In genomic region chr17:50199651-50200446, GRCh38 we compare ENCODE assay signal across 8 cellular contexts. TPM values are rescaled to one million over a fixed set of nuclear protein-coding genes. Genes with fewer than 3 reads are reported as not detected.
A peak's percentile ranks its signal among the peaks of the same experiment; 100 is the strongest.
DNase-seq lines count a peak whose midpoint lies in the region; ATAC-seq, FAIRE-seq and TF ChIP-seq lines count a peak whose summit lies in the region.

No MANE protein-coding gene starts in this region.

- no peaks in the 10 kb centered on the region for H3K9me2 ChIP-seq in SK-N-SH

- no peaks in the 10 kb centered on the region for H3K36me3 Mint-ChIP-seq in activated naive CD4-positive, alpha-beta T cell treated with anti-CD3 and anti-CD28 coated beads, Interleukin-2, amount 50 U/mL, for 72 hours

- TF ChIP-seq RAD21 in A549 (conservative IDR thresholded peaks at IDR 0.05 in 1 of 2, IDR thresholded peaks at IDR 0.05 in 1 of 2): no peak
- TF ChIP-seq RAD21 in SK-N-SH (IDR thresholded peaks at IDR 0.05; ENCODE audit: low read length): no peak

- DNase-seq in A549 (ENCODE audit: low read depth in 1 of 2, low spot score in 1 of 2) (peak; percentile 91 to 96), Kasumi-1 (lab: John Stamatoyannopoulos, UW) (peak; percentile 70 to 77), SK-N-SH (peak; percentile 89), cardiac muscle cell (ENCODE audit: low read depth in 1 of 2, low spot score in 1 of 2) (peak; percentile 93 to 99), posterior vena cava (ENCODE audit: low spot score) (peak; percentile 96)
- DNase-seq in activated naive CD4-positive, alpha-beta T cell treated with anti-CD3 and anti-CD28 coated beads, Interleukin-2, amount 50 U/mL, for 72 hours (ENCODE audit: low spot score in 2 of 2): peak in 1 of 2 donors; percentile 48

- intact Hi-C loops in posterior vena cava (cut with DNase I): loop anchor here (1.0 to 2.0 kb wide), 2 partner anchors 50 to 73 kb away; partner anchors contain the start of gene PPP1R9B (in 1 of the 2)

- H3K27me3 ChIP-seq in SK-N-SH (ENCODE audit: insufficient read depth) (no peaks in the 10 kb centered on the region), cardiac muscle cell (peaks cover 11% of the 10 kb centered on the region)

- H3K4me2 ChIP-seq in A549: peak overlapping the region; percentile 88
- peak overlapping the region; percentile 89 for H3K4me2 ChIP-seq in SK-N-SH

- H2AFZ ChIP-seq in SK-N-SH (ENCODE audit: low read depth): no peak overlapping the region

- ATAC-seq in A549 (peak; percentile 80 to 90), GM18870 (IDR thresholded peaks at IDR 0.05; ENCODE audit: unreplicated experiment) (peak; percentile 14)
- peak; percentile 66 to 89 for ATAC-seq in activated naive CD4-positive, alpha-beta T cell treated with anti-CD3 and anti-CD28 coated beads, Interleukin-2, amount 50 U/mL, for 72 hours

- TF ChIP-seq EP300 in A549 (IDR thresholded peaks at IDR 0.05): no peak
- peak in 1 of 2 experiments; percentile 56; a peak in 1 of 4 replicates for TF ChIP-seq EP300 in SK-N-SH (IDR thresholded peaks at IDR 0.05; ENCODE audit: borderline replicate concordance in 1 of 2, low read depth in 1 of 2, low read length in 1 of 2)

- TF ChIP-seq POLR2A in A549 (IDR thresholded peaks at IDR 0.05; ENCODE audit: low read length): no peak

- TF ChIP-seq CTCF in A549 (IDR thresholded peaks at IDR 0.05): no peak
- TF ChIP-seq CTCF in SK-N-SH (IDR thresholded peaks at IDR 0.05): no peak
- TF ChIP-seq CTCF in cardiac muscle cell (IDR thresholded peaks at IDR 0.05; ENCODE audit: low read depth, low read length): no peak

- H3K36me3 ChIP-seq in SK-N-SH (replicated peaks in 1 of 2; ENCODE audit: control insufficient read depth in 1 of 2, insufficient read depth in 2 of 2, low read length in 1 of 2) (peaks cover 45 to 51% of the 10 kb centered on the region in 2 experiments), cardiac muscle cell (peaks cover 21% of the 10 kb centered on the region), urinary bladder (ENCODE audit: insufficient read depth) (peaks cover 2% of the 10 kb centered on the region)

- H3K4me3 ChIP-seq in A549 (peak overlapping the region; percentile 47), SK-N-SH (ENCODE audit: low read depth in 2 of 2, low read length in 1 of 2) (peak overlapping the region; percentile 74 to 96), cardiac muscle cell (peak overlapping the region; percentile 33), urinary bladder (ENCODE audit: low read depth, low read length) (peak overlapping the region; percentile 47)

- peaks cover 87% of the 10 kb centered on the region for H3K79me2 ChIP-seq in SK-N-SH (ENCODE audit: insufficient read depth)

- 6% methylated on average over 33 of the region's 50 CpGs for WGBS in A549 (ENCODE audit: missing lambda C conversion rate)
- 19% methylated on average over 43 of the region's 50 CpGs for WGBS in SK-N-SH (ENCODE audit: low lambda C conversion rate)
- WGBS in urinary bladder: 2% methylated on average over 50 of the region's 50 CpGs

- CTCF ChIA-PET in A549 (lab: Yijun Ruan, JAX): interaction anchor here (0.6 to 31.5 kb wide), 56 partner anchors 9 to 643 kb away, joined by 3 to 1255 read pairs (median 5); partner anchors contain the start of genes LRRC59, RSAD1, SGCA and TMEM92
- CTCF ChIA-PET in SK-N-SH (lab: Yijun Ruan, JAX): interaction anchor here (0.6 to 25.6 kb wide), 70 partner anchors 8 to 310 kb away, joined by 3 to 2150 read pairs (median 5); partner anchors contain the start of genes CHAD, LRRC59, PDK2 and PPP1R9B

- H4K20me1 ChIP-seq in SK-N-SH (ENCODE audit: insufficient read depth): peaks cover 65% of the 10 kb centered on the region

- H3K9ac ChIP-seq in SK-N-SH: peak overlapping the region; percentile 99

- no peak for FAIRE-seq in A549 (lab: Jason Lieb, UNC)

- H3F3A ChIP-seq in SK-N-SH (replicated peaks; ENCODE audit: insufficient read depth): peaks cover 69% of the 10 kb centered on the region

- H3K27ac Mint-ChIP-seq in activated naive CD4-positive, alpha-beta T cell treated with anti-CD3 and anti-CD28 coated beads, Interleukin-2, amount 50 U/mL, for 72 hours: no peak overlapping the region

- H3K9me3 ChIP-seq in A549: no peaks in the 10 kb centered on the region
- H3K9me3 ChIP-seq in SK-N-SH: no peaks in the 10 kb centered on the region
- no peaks in the 10 kb centered on the region for H3K9me3 ChIP-seq in cardiac muscle cell (ENCODE audit: low read depth)

- H3K4me1 ChIP-seq in A549 (peaks cover 44% of the 10 kb centered on the region), SK-N-SH (ENCODE audit: control insufficient read depth in 1 of 2, insufficient read depth in 2 of 2, low read depth in 1 of 2, low read length in 1 of 2) (peaks cover 33 to 59% of the 10 kb centered on the region in 2 experiments; a peak in 3 of 4 replicates), cardiac muscle cell (ENCODE audit: low read depth) (peaks cover 9% of the 10 kb centered on the region), urinary bladder (ENCODE audit: insufficient read depth) (no peaks in the 10 kb centered on the region)

- H3K27ac ChIP-seq in A549 (peak overlapping the region; percentile 77 to 90), SK-N-SH (ENCODE audit: low read depth in 2 of 2, low read length in 1 of 2) (peak overlapping the region; percentile 85 to 100), cardiac muscle cell (peak overlapping the region; percentile 93), urinary bladder (ENCODE audit: low read depth) (peak overlapping the region; percentile 90)

- H3K9me3 Mint-ChIP-seq in activated naive CD4-positive, alpha-beta T cell treated with anti-CD3 and anti-CD28 coated beads, Interleukin-2, amount 50 U/mL, for 72 hours: no peaks in the 10 kb centered on the region

- POLR2A ChIA-PET in A549 (lab: Yijun Ruan, JAX) (interaction anchor here (0.7 to 2.3 kb wide), 11 partner anchors 22 to 280 kb away, joined by 3 to 24 read pairs (median 4); partner anchors contain the start of genes LRRC59 and TMEM92), SK-N-SH (lab: Yijun Ruan, JAX) (interaction anchor here (1.0 to 1.6 kb wide), 2 partner anchors 22 to 73 kb away, joined by 4 read pairs; no protein-coding TSS in a partner anchor)

TF ChIP-seq in A549, 52 proteins besides CTCF, POLR2A, EP300 and RAD21 (continues in another document):
- TF ChIP-seq MAX (IDR thresholded peaks at IDR 0.05): peak; percentile 51

TF ChIP-seq in SK-N-SH, 30 proteins besides CTCF, POLR2A, EP300 and RAD21 (continues in another document):
- no peak for TF ChIP-seq IRF3 (IDR thresholded peaks at IDR 0.05; ENCODE audit: low read depth, low read length)

RNA-seq across cellular contexts. Expression of gene COL1A1, which starts 1.6 kb away (rescaled TPM):
- 4.4 and 4.6 TPM in 2 replicates for polyA plus RNA-seq in A549 (2011; rRNA removed)
- polyA plus RNA-seq in A549 (2012; cell fraction: cytosol; rRNA removed): 14.2 and 19.6 TPM in 2 replicates
- polyA plus RNA-seq in A549 (2012; cell fraction: nucleus; rRNA removed): 66.1 and 69.4 TPM in 2 replicates
- 18.1 to 34.3 TPM (median 31.6 TPM) in 3 replicates for polyA plus RNA-seq in A549 (2017; fragmentation: RNase III; extraction: RNeasy Plus Mini Kit Qiagen cat#74134 plus additional on column Dnase treatment)
- polyA minus RNA-seq in A549 (2011; rRNA and poly(A)+ RNA removed): 10.9 TPM in 2 replicates
- 265 and 1,461 TPM in 2 replicates for polyA plus RNA-seq in SK-N-SH (2012; rRNA removed)
- 757 and 1,045 TPM in 2 replicates for polyA plus RNA-seq in SK-N-SH (2012; cell fraction: cytosol; rRNA removed)
- 2,732 and 4,628 TPM in 2 replicates for polyA plus RNA-seq in SK-N-SH (2012; cell fraction: nucleus; rRNA removed)
- 1 to 10 TPM in 1 of 2 donors, under 1 TPM in 1; 0.48 to 3.0 TPM for total RNA-seq in activated naive CD4-positive, alpha-beta T cell treated with anti-CD3 and anti-CD28 coated beads, Interleukin-2, amount 50 U/mL, for 72 hours
- 80.6 and 127 TPM in 2 replicates for total RNA-seq in cardiac muscle cell
- 212 and 261 TPM in 2 replicates for polyA plus RNA-seq in cardiac muscle cell
- 1,000 to 10,000 TPM in 1 of 2 donors, 100 to 1,000 TPM in 1; 456 to 1,821 TPM for total RNA-seq in posterior vena cava
- 5,262 TPM for total RNA-seq in urinary bladder
- 802 TPM for polyA plus RNA-seq in urinary bladder

RNA-seq across cellular contexts. Expression of gene SGCA, which starts 34.0 kb away (rescaled TPM):
- polyA plus RNA-seq in A549 (2011; rRNA removed): 0.44 and 0.90 TPM in 2 replicates
- 1.8 and 3.2 TPM in 2 replicates for polyA plus RNA-seq in A549 (2012; cell fraction: cytosol; rRNA removed)
- 1.2 and 1.9 TPM in 2 replicates for polyA plus RNA-seq in A549 (2012; cell fraction: nucleus; rRNA removed)
- polyA plus RNA-seq in A549 (2017; fragmentation: RNase III; extraction: RNeasy Plus Mini Kit Qiagen cat#74134 plus additional on column Dnase treatment): 1.5 to 3.4 TPM (median 1.9 TPM) in 3 replicates
- not detected in 2 replicates for polyA minus RNA-seq in A549 (2011; rRNA and poly(A)+ RNA removed)
- 0.29 TPM in 1 of 2 replicates, not detected in the other for polyA plus RNA-seq in SK-N-SH (2012; rRNA removed)
- polyA plus RNA-seq in SK-N-SH (2012; cell fraction: cytosol; rRNA removed): 0.04 and 0.07 TPM in 2 replicates
- 0.11 and 0.15 TPM in 2 replicates for polyA plus RNA-seq in SK-N-SH (2012; cell fraction: nucleus; rRNA removed)
- under 1 TPM; 0.31 to 0.41 TPM for total RNA-seq in activated naive CD4-positive, alpha-beta T cell treated with anti-CD3 and anti-CD28 coated beads, Interleukin-2, amount 50 U/mL, for 72 hours
- 57.5 and 63.3 TPM in 2 replicates for total RNA-seq in cardiac muscle cell
- polyA plus RNA-seq in cardiac muscle cell: 69.9 and 90.6 TPM in 2 replicates
- 10 to 100 TPM; 87.9 to 99.0 TPM for total RNA-seq in posterior vena cava
- total RNA-seq in urinary bladder: 15.4 TPM
- 89.1 TPM for polyA plus RNA-seq in urinary bladder

RNA-seq across cellular contexts. Expression of gene PPP1R9B, which starts 49.4 kb away (rescaled TPM):
- polyA plus RNA-seq in A549 (2011; rRNA removed): 16.8 and 22.0 TPM in 2 replicates
- 18.9 and 19.4 TPM in 2 replicates for polyA plus RNA-seq in A549 (2012; cell fraction: cytosol; rRNA removed)
- 35.8 and 44.2 TPM in 2 replicates for polyA plus RNA-seq in A549 (2012; cell fraction: nucleus; rRNA removed)
- 32.4 to 40.6 TPM (median 35.8 TPM) in 3 replicates for polyA plus RNA-seq in A549 (2017; fragmentation: RNase III; extraction: RNeasy Plus Mini Kit Qiagen cat#74134 plus additional on column Dnase treatment)
- 25.9 and 27.1 TPM in 2 replicates for polyA minus RNA-seq in A549 (2011; rRNA and poly(A)+ RNA removed)
- polyA plus RNA-seq in SK-N-SH (2012; rRNA removed): 26.9 and 35.2 TPM in 2 replicates
- 19.8 and 24.9 TPM in 2 replicates for polyA plus RNA-seq in SK-N-SH (2012; cell fraction: cytosol; rRNA removed)
- 65.0 and 65.1 TPM in 2 replicates for polyA plus RNA-seq in SK-N-SH (2012; cell fraction: nucleus; rRNA removed)
- total RNA-seq in activated naive CD4-positive, alpha-beta T cell treated with anti-CD3 and anti-CD28 coated beads, Interleukin-2, amount 50 U/mL, for 72 hours: 100 to 1,000 TPM in 1 of 2 donors, 10 to 100 TPM in 1; 74.4 to 112 TPM
- 45.6 and 59.4 TPM in 2 replicates for total RNA-seq in cardiac muscle cell
- polyA plus RNA-seq in cardiac muscle cell: 6.0 and 6.2 TPM in 2 replicates
- total RNA-seq in posterior vena cava: 10 to 100 TPM; 51.4 to 53.7 TPM
- 16.6 TPM for total RNA-seq in urinary bladder
- polyA plus RNA-seq in urinary bladder: 29.6 TPM

Comparison
In these comparisons a context has a peak if more than half of its experiments do, and no peak if none do; other contexts are left out.
1. ATAC-seq: peak in every context shown above with its lines; median percentile 85 in A549; 78 in activated naive CD4-positive, alpha-beta T cell treated with anti-CD3 and anti-CD28 coated beads, Interleukin-2, amount 50 U/mL, for 72 hours; 14 in GM18870.
2. H3K4me3 ChIP-seq: peak in every context shown above with its lines; median percentile 85 in SK-N-SH; 47 in A549; 47 in urinary bladder; 33 in cardiac muscle cell.
3. RNA of gene COL1A1, which starts 1.6 kb away (total RNA-seq): 5,262 TPM in urinary bladder (single experiment), 456 to 1,821 TPM in posterior vena cava and 80.6 to 127 TPM in cardiac muscle cell; 0.48 to 3.0 TPM in activated naive CD4-positive, alpha-beta T cell treated with anti-CD3 and anti-CD28 coated beads, Interleukin-2, amount 50 U/mL, for 72 hours; every median in the first group is over 10 times any median in the second.
4. RNA of gene SGCA, which starts 34.0 kb away (total RNA-seq): 87.9 to 99.0 TPM in posterior vena cava, 57.5 to 63.3 TPM in cardiac muscle cell and 15.4 TPM in urinary bladder (single experiment); 0.31 to 0.41 TPM in activated naive CD4-positive, alpha-beta T cell treated with anti-CD3 and anti-CD28 coated beads, Interleukin-2, amount 50 U/mL, for 72 hours; every median in the first group is over 10 times any median in the second.
5. Of the 12 proteins assayed by ChIP-seq in both A549 and SK-N-SH: peak only in A549: none; only in SK-N-SH: CHD2, FOSL2, PBX3 and REST; in both: MAX; in neither: 6; mixed calls (peak in some experiments, not most) for 1.
6. Peak in every context shown above with its lines, with median percentiles within 50 percentile points of each other: H3K27ac ChIP-seq.